Comparison of ENCODE assay signal across 1 cellular context in the genomic region with DNA sequence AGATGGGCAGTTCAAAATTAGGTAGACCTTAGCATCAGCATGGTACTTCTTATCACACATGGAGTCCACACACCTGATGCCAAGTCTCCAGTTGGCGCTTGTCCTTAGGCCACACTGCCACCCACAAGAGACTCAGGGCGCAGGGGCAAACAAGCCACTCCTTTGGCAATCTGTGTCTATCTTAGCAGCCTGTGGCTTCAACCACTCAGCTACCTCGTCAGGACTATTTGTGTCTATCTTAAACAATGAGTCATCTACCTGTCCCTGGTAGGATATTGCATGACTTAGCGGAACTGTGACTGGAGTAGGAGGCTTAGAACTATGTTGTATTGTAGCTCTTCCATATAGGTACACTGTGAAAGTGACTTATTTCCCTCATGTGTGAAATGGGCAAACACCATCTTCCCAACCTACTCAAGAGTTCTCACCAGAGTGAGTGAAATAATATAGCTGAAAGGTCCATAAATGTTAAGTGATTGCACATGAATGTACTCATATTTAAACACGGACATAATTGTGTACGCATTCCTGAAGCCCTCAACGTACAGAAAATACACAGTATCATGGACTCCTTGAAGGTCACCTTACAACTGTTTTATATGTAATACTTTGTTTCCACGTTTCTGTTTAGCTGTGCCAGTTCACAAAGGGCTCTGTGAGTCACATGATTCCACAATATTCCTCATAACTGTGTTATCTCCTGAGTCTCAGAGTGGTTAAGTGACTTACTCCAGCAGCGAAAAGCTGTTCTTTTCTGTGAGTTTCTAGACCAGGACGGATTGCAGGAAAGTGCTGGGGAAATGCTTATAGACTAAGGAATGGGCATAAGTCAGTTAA.
A peak's percentile ranks its signal among the peaks of the same experiment; 100 is the strongest.
TF ChIP-seq lines count a peak whose summit lies in the region.

No MANE protein-coding gene starts in this region.

TF ChIP-seq in HepG2, 621 proteins besides CTCF, POLR2A, EP300 and RAD21 (continued from another document and continues in another):
- TF ChIP-seq BORCS8-MEF2B (CRISPR knock-in tag; IDR thresholded peaks at IDR 0.05) (no peak), ZBTB10 (CRISPR knock-in tag; IDR thresholded peaks at IDR 0.05; ENCODE audit: borderline replicate concordance) (no peak), MXD4 (CRISPR knock-in tag; IDR thresholded peaks at IDR 0.05) (no peak; the same call in 1 of the 2 replicates), NRL (CRISPR knock-in tag; IDR thresholded peaks at IDR 0.05; ENCODE audit: borderline replicate concordance) (no peak), ZNF749 (CRISPR knock-in tag; IDR thresholded peaks at IDR 0.05; ENCODE audit: borderline replicate concordance) (no peak; the same call in 1 of the 2 replicates), ZNF556 (CRISPR knock-in tag; IDR thresholded peaks at IDR 0.05; ENCODE audit: borderline replicate concordance) (peak; percentile 30; the same call in 1 of the 2 replicates), HOXA3 (CRISPR knock-in tag; IDR thresholded peaks at IDR 0.05) (no peak), ZBTB7A (CRISPR knock-in tag; IDR thresholded peaks at IDR 0.05) (no peak), E2F5 (CRISPR knock-in tag; conservative IDR thresholded peaks at IDR 0.05) (no peak), NCOA1 (CRISPR knock-in tag; IDR thresholded peaks at IDR 0.05) (no peak), NKX3-1 (CRISPR knock-in tag; IDR thresholded peaks at IDR 0.05) (no peak), ZNF496 (CRISPR knock-in tag; IDR thresholded peaks at IDR 0.05; ENCODE audit: insufficient replicate concordance) (no peak), USF2 (IDR thresholded peaks at IDR 0.05; ENCODE audit: low read depth, low read length) (no peak), USF2 (CRISPR knock-in tag; IDR thresholded peaks at IDR 0.05; ENCODE audit: borderline replicate concordance) (peak; percentile 29; the same call in 1 of the 2 replicates), ZNF576 (CRISPR knock-in tag; IDR thresholded peaks at IDR 0.05) (no peak), PITX1 (CRISPR knock-in tag; IDR thresholded peaks at IDR 0.05) (no peak), THAP7 (CRISPR knock-in tag; IDR thresholded peaks at IDR 0.05) (no peak), ZNF670 (CRISPR knock-in tag; IDR thresholded peaks at IDR 0.05; ENCODE audit: borderline replicate concordance) (no peak), MEIS1 (CRISPR knock-in tag; IDR thresholded peaks at IDR 0.05; ENCODE audit: borderline replicate concordance) (peak; percentile 70; the same call in 1 of the 2 replicates), THRA (CRISPR knock-in tag; IDR thresholded peaks at IDR 0.05; ENCODE audit: borderline replicate concordance) (no peak), NPAS2 (CRISPR knock-in tag; IDR thresholded peaks at IDR 0.05; ENCODE audit: borderline replicate concordance) (no peak), ZNF30 (CRISPR knock-in tag; IDR thresholded peaks at IDR 0.05) (no peak), ZNF441 (CRISPR knock-in tag; IDR thresholded peaks at IDR 0.05; ENCODE audit: borderline replicate concordance) (no peak; the same call in 1 of the 2 replicates), CBX5 (CRISPR knock-in tag; IDR thresholded peaks at IDR 0.05; ENCODE audit: borderline replicate concordance) (no peak), RFXAP (CRISPR knock-in tag; IDR thresholded peaks at IDR 0.05; ENCODE audit: borderline replicate concordance) (no peak), KDM6A (CRISPR knock-in tag; IDR thresholded peaks at IDR 0.05; ENCODE audit: low read depth) (no peak), RFX1 (IDR thresholded peaks at IDR 0.05) (no peak), SALL1 (CRISPR knock-in tag; IDR thresholded peaks at IDR 0.05) (peak; percentile 37; the same call in 1 of the 2 replicates), GTF3A (CRISPR knock-in tag; conservative IDR thresholded peaks at IDR 0.05) (0 out of 2 replicates have a peak, but pooled peaks have one; percentile 80), ZNF597 (CRISPR knock-in tag; IDR thresholded peaks at IDR 0.05) (no peak)
- TF ChIP-seq, protein P1, sequence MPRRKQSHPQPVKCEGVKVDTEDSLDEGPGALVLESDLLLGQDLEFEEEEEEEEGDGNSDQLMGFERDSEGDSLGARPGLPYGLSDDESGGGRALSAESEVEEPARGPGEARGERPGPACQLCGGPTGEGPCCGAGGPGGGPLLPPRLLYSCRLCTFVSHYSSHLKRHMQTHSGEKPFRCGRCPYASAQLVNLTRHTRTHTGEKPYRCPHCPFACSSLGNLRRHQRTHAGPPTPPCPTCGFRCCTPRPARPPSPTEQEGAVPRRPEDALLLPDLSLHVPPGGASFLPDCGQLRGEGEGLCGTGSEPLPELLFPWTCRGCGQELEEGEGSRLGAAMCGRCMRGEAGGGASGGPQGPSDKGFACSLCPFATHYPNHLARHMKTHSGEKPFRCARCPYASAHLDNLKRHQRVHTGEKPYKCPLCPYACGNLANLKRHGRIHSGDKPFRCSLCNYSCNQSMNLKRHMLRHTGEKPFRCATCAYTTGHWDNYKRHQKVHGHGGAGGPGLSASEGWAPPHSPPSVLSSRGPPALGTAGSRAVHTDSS (CRISPR knock-in tag; conservative IDR thresholded peaks at IDR 0.05) = no peak
- TF ChIP-seq, protein P2, sequence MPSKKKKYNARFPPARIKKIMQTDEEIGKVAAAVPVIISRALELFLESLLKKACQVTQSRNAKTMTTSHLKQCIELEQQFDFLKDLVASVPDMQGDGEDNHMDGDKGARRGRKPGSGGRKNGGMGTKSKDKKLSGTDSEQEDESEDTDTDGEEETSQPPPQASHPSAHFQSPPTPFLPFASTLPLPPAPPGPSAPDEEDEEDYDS (CRISPR knock-in tag; IDR thresholded peaks at IDR 0.05) = no peak; the same call in 1 of the 2 replicates
- TF ChIP-seq, protein P3, sequence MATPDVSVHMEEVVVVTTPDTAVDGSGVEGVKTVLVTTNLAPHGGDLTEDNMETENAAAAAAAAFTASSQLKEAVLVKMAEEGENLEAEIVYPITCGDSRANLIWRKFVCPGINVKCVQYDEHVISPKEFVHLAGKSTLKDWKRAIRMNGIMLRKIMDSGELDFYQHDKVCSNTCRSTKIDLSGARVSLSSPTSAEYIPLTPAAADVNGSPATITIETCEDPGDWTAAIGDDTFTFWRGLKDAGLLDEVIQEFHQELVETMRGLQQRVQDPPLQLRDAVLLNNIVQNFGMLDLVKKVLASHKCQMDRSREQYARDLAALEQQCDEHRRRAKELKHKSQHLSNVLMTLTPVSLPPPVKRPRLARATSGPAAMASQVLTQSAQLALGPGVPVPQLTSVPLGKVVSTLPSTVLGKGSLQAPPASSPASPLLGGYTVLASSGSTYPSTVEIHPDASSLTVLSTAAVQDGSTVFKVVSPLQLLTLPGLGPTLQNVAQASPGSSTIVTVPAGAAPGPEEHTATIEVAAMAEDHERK (CRISPR knock-in tag; IDR thresholded peaks at IDR 0.05; ENCODE audit: low read depth) = 0 out of 2 replicates have a peak, but pooled peaks have one; percentile 30
- TF ChIP-seq, protein P4, sequence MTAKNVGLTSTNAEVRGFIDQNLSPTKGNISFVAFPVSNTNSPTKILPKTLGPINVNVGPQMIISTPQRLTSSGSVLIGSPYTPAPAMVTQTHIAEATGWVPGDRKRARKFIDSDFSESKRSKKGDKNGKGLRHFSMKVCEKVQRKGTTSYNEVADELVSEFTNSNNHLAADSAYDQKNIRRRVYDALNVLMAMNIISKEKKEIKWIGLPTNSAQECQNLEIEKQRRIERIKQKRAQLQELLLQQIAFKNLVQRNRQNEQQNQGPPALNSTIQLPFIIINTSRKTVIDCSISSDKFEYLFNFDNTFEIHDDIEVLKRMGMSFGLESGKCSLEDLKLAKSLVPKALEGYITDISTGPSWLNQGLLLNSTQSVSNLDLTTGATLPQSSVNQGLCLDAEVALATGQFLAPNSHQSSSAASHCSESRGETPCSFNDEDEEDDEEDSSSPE (CRISPR knock-in tag; IDR thresholded peaks at IDR 0.05) = no peak
- TF ChIP-seq, protein P5, sequence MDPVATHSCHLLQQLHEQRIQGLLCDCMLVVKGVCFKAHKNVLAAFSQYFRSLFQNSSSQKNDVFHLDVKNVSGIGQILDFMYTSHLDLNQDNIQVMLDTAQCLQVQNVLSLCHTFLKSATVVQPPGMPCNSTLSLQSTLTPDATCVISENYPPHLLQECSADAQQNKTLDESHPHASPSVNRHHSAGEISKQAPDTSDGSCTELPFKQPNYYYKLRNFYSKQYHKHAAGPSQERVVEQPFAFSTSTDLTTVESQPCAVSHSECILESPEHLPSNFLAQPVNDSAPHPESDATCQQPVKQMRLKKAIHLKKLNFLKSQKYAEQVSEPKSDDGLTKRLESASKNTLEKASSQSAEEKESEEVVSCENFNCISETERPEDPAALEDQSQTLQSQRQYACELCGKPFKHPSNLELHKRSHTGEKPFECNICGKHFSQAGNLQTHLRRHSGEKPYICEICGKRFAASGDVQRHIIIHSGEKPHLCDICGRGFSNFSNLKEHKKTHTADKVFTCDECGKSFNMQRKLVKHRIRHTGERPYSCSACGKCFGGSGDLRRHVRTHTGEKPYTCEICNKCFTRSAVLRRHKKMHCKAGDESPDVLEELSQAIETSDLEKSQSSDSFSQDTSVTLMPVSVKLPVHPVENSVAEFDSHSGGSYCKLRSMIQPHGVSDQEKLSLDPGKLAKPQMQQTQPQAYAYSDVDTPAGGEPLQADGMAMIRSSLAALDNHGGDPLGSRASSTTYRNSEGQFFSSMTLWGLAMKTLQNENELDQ (CRISPR knock-in tag; IDR thresholded peaks at IDR 0.05; ENCODE audit: borderline replicate concordance) = peak; percentile 58; the same call in 1 of the 2 replicates
- TF ChIP-seq, protein P6, sequence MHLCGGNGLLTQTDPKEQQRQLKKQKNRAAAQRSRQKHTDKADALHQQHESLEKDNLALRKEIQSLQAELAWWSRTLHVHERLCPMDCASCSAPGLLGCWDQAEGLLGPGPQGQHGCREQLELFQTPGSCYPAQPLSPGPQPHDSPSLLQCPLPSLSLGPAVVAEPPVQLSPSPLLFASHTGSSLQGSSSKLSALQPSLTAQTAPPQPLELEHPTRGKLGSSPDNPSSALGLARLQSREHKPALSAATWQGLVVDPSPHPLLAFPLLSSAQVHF (CRISPR knock-in tag; IDR thresholded peaks at IDR 0.05) = no peak
